30 cellular contexts compared by ENCODE assay signal in genomic region chr4:24745172-24745895, GRCh38. TPM values are rescaled to one million over a fixed set of nuclear protein-coding genes. Genes with fewer than 3 reads are reported as not detected.
"Had no signal": no experiment of that assay in that cellular context is flagged by ENCODE, and none has a peak within 500 bp of the region (broad histone marks: within the 10 kb centered on the region; RNA-seq: fewer than 3 reads in every experiment).

No MANE protein-coding gene starts in this region.

- ATAC-seq: foreskin keratinocyte; heart right ventricle; left lung; mucosa of descending colon; naive thymus-derived CD4-positive, alpha-beta T cell; right cardiac atrium had no signal

- H3K4me3 ChIP-seq: esophagus muscularis mucosa, heart right ventricle, left lung, lung, mucosa of descending colon, upper lobe of left lung had no signal

- H3K9me3 Mint-ChIP-seq: activated CD4-positive, alpha-beta memory T cell treated with anti-CD3 and anti-CD28 coated beads for 36 hours; activated CD4-positive, alpha-beta T cell treated with anti-CD3 and anti-CD28 coated beads, Interleukin-2, amount 10 ng/mL, durations not matched to agents 24 days and 14 days; activated T-helper 1 cell treated with anti-CD3 and anti-CD28 coated beads, Interleukin-12 subunit alpha, Interleukin-12 subunit beta, Interleukin-2, Interleukin-4 antibody, amounts not matched to agents 30 ng/mL and 10 ng/mL and 1 ng/mL, durations not matched to agents 14 hours and 24 hours and 36 hours; central memory CD8-positive, alpha-beta T cell; dendritic cell treated with granulocyte-macrophage colony-stimulating factor and Interleukin-4, amounts not matched to agents 40 ng/mL and 50 ng/mL, for 4 days; stimulated activated naive CD8-positive, alpha-beta T cell treated with anti-CD3 and anti-CD28 coated beads, Interleukin-15, Interleukin-2, amounts not matched to agents 100 ng/mL and 50 ng/mL, for 24 hours had no signal

- DNase-seq: activated CD4-positive, alpha-beta memory T cell treated with anti-CD3 and anti-CD28 coated beads for 36 hours; activated CD4-positive, alpha-beta T cell treated with anti-CD3 and anti-CD28 coated beads, Interleukin-2, amount 10 ng/mL, durations not matched to agents 24 days and 14 days; activated CD4-positive, CD25-positive, alpha-beta regulatory T cell treated with anti-CD3 and anti-CD28 coated beads, Interleukin-2, amount 50 U/mL, for 72 hours; activated CD8-positive, alpha-beta memory T cell treated with anti-CD3 and anti-CD28 coated beads, Interleukin-2, amount 50 U/mL, for 4 hours; activated gamma-delta T cell treated with Interleukin-2 at 50 U/mL for 16 hours; activated naive CD4-positive, alpha-beta T cell treated with anti-CD3 and anti-CD28 coated beads, Interleukin-2, amount 50 U/mL, for 16 hours; activated T-cell treated with anti-CD3 and anti-CD28 coated beads, Interleukin-2, amount 50 U/mL, for 1 hour; amniotic stem cell; heart right ventricle; kidney glomerular epithelial cell; left lung; mucosa of descending colon; naive thymus-derived CD4-positive, alpha-beta T cell; nucleus accumbens; right cardiac atrium; stimulated activated CD4-positive, alpha-beta T cell treated with anti-CD3 and anti-CD28 coated beads, Interleukin-2, amount 100 ng/mL, for 48 hours; substantia nigra; upper lobe of left lung had no signal

- H3K4me3 Mint-ChIP-seq: activated CD4-positive, alpha-beta memory T cell treated with anti-CD3 and anti-CD28 coated beads for 36 hours; activated CD4-positive, alpha-beta T cell treated with anti-CD3 and anti-CD28 coated beads, Interleukin-2, amount 10 ng/mL, durations not matched to agents 24 days and 14 days; activated T-helper 1 cell treated with anti-CD3 and anti-CD28 coated beads, Interleukin-12 subunit alpha, Interleukin-12 subunit beta, Interleukin-2, Interleukin-4 antibody, amounts not matched to agents 30 ng/mL and 10 ng/mL and 1 ng/mL, durations not matched to agents 14 hours and 24 hours and 36 hours; central memory CD8-positive, alpha-beta T cell; dendritic cell treated with granulocyte-macrophage colony-stimulating factor and Interleukin-4, amounts not matched to agents 40 ng/mL and 50 ng/mL, for 4 days; naive thymus-derived CD4-positive, alpha-beta T cell; stimulated activated naive CD8-positive, alpha-beta T cell treated with anti-CD3 and anti-CD28 coated beads, Interleukin-15, Interleukin-2, amounts not matched to agents 100 ng/mL and 50 ng/mL, for 24 hours had no signal

- H3K4me1 Mint-ChIP-seq: activated CD4-positive, alpha-beta T cell treated with anti-CD3 and anti-CD28 coated beads, Interleukin-2, amount 10 ng/mL, durations not matched to agents 24 days and 14 days; central memory CD8-positive, alpha-beta T cell; naive thymus-derived CD4-positive, alpha-beta T cell had no signal

- H3K9me3 ChIP-seq: esophagus muscularis mucosa, heart right ventricle, left lung, mucosa of descending colon, upper lobe of left lung had no signal

- H3K4me1 ChIP-seq: left lung, upper lobe of left lung had no signal

- H3K36me3 ChIP-seq: esophagus muscularis mucosa, heart right ventricle, left lung, upper lobe of left lung had no signal

- H3K36me3 Mint-ChIP-seq: activated CD4-positive, alpha-beta memory T cell treated with anti-CD3 and anti-CD28 coated beads for 36 hours; naive thymus-derived CD4-positive, alpha-beta T cell had no signal

- H3K27ac ChIP-seq: foreskin keratinocyte, heart right ventricle, left lung, upper lobe of left lung had no signal

- H3K27me3 Mint-ChIP-seq: activated CD4-positive, alpha-beta T cell treated with anti-CD3 and anti-CD28 coated beads, Interleukin-2, amount 10 ng/mL, durations not matched to agents 24 days and 14 days had no signal

- H3K27ac Mint-ChIP-seq: activated CD4-positive, alpha-beta memory T cell treated with anti-CD3 and anti-CD28 coated beads for 36 hours; activated CD4-positive, alpha-beta T cell treated with anti-CD3 and anti-CD28 coated beads, Interleukin-2, amount 10 ng/mL, durations not matched to agents 24 days and 14 days; activated T-helper 1 cell treated with anti-CD3 and anti-CD28 coated beads, Interleukin-12 subunit alpha, Interleukin-12 subunit beta, Interleukin-2, Interleukin-4 antibody, amounts not matched to agents 30 ng/mL and 10 ng/mL and 1 ng/mL, durations not matched to agents 14 hours and 24 hours and 36 hours; dendritic cell treated with granulocyte-macrophage colony-stimulating factor and Interleukin-4, amounts not matched to agents 40 ng/mL and 50 ng/mL, for 4 days; naive thymus-derived CD4-positive, alpha-beta T cell; stimulated activated naive CD8-positive, alpha-beta T cell treated with anti-CD3 and anti-CD28 coated beads, Interleukin-15, Interleukin-2, amounts not matched to agents 100 ng/mL and 50 ng/mL, for 24 hours had no signal

- H3K27me3 ChIP-seq: esophagus muscularis mucosa, foreskin keratinocyte, heart right ventricle, left lung, upper lobe of left lung had no signal

RNA-seq across cellular contexts. Expression of gene SOD3, which starts 50.0 kb away (rescaled TPM):
- total RNA-seq: activated CD4-positive, alpha-beta memory T cell treated with anti-CD3 and anti-CD28 coated beads for 36 hours; activated CD4-positive, alpha-beta T cell treated with anti-CD3 and anti-CD28 coated beads, Interleukin-2, amount 10 ng/mL, durations not matched to agents 24 days and 14 days; activated CD8-positive, alpha-beta memory T cell treated with anti-CD3 and anti-CD28 coated beads for 36 hours; activated T-helper 1 cell treated with anti-CD3 and anti-CD28 coated beads, Interleukin-12 subunit alpha, Interleukin-12 subunit beta, Interleukin-2, Interleukin-4 antibody, amounts not matched to agents 30 ng/mL and 10 ng/mL and 1 ng/mL, durations not matched to agents 14 hours and 24 hours and 36 hours; bronchial epithelial cell; foreskin keratinocyte; naive thymus-derived CD4-positive, alpha-beta T cell; pulmonary artery endothelial cell; T-helper 1 cell treated with Interleukin-12 subunit alpha and Interleukin-12 subunit beta and Interleukin-4 antibody, amounts not matched to agents 30 ng/mL and 1 ng/mL, for 36 hours had no signal
- polyA plus RNA-seq: naive thymus-derived CD4-positive, alpha-beta T cell; neural cell had no signal
